In genomic region chr11:86066606-86067229, GRCh38 we compare ENCODE assay signal across 9 cellular contexts. TPM values are rescaled to one million over a fixed set of nuclear protein-coding genes. Genes with fewer than 3 reads are reported as not detected.
DNase-seq lines count a peak whose midpoint lies in the region; ATAC-seq, FAIRE-seq and TF ChIP-seq lines count a peak whose summit lies in the region.
"Had no signal": no experiment of that assay in that cellular context is flagged by ENCODE, and none has a peak within 500 bp of the region (broad histone marks: within the 10 kb centered on the region; RNA-seq: fewer than 3 reads in every experiment).

No MANE protein-coding gene starts in this region.

- no peaks in the 10 kb centered on the region for H3K27me3 Mint-ChIP-seq in activated CD4-positive, alpha-beta T cell treated with anti-CD3 and anti-CD28 coated beads, Interleukin-2, amount 10 ng/mL, durations not matched to agents 24 days and 14 days
- H3K27me3 Mint-ChIP-seq in astrocyte (ENCODE audit: low read depth, unreplicated experiment) = no peaks in the 10 kb centered on the region

- CTCF ChIA-PET in HepG2 (lab: Yijun Ruan, JAX; ENCODE audit: low intra/inter-chr PET ratio, low total read pairs) = no interaction called here

- peak overlapping the region; percentile 96 for H3K4me3 ChIP-seq in astrocyte (ENCODE audit: insufficient read depth, low read depth, low read length)
- peak overlapping the region; percentile 82 to 99 (median 84); a peak in 5 of 6 replicates for H3K4me3 ChIP-seq in HepG2 (replicated peaks in 1 of 3; ENCODE audit: insufficient read depth in 1 of 3, low read depth in 2 of 3, low read length in 3 of 3)

- peak overlapping the region; percentile 86 for H3K4me2 ChIP-seq in astrocyte (ENCODE audit: low read length)
- H3K4me2 ChIP-seq in HepG2 (ENCODE audit: low read depth, low read length) = peak overlapping the region; percentile 72

- peaks cover 27% of the 10 kb centered on the region for H3K4me1 ChIP-seq in astrocyte (ENCODE audit: insufficient read depth, low read length)
- H3K4me1 ChIP-seq in HepG2 (ENCODE audit: insufficient read depth, low read length) = peaks cover 53% of the 10 kb centered on the region

- peak overlapping the region; percentile 100 for H3K27ac ChIP-seq in astrocyte (ENCODE audit: low read depth, low read length)
- peak overlapping the region; percentile 76 for H3K27ac ChIP-seq in HepG2 (ENCODE audit: extremely low read length, insufficient read depth, low read length)
- peak overlapping the region; percentile 87 for H3K27ac ChIP-seq in temporal lobe (ENCODE audit: low read depth, low read length)

- no peak for ATAC-seq in HepG2
- ATAC-seq: mucosa of descending colon had no signal

- H3K9ac ChIP-seq in astrocyte (ENCODE audit: low read length) (peak overlapping the region; percentile 97), HepG2 (ENCODE audit: insufficient read depth, low read depth, low read length) (peak overlapping the region; percentile 91)

- no peak for DNase-seq in activated CD4-positive, alpha-beta T cell treated with anti-CD3 and anti-CD28 coated beads, Interleukin-2, amount 10 ng/mL, durations not matched to agents 24 days and 14 days
- DNase-seq in activated CD4-positive, alpha-beta T cell treated with anti-CD3 and anti-CD28 coated beads for 1 hour = no peak
- DNase-seq in astrocyte (ENCODE audit: low read depth) (no peak), HepG2 (ENCODE audit: low spot score) (no peak), NCI-H446 treated with DMSO at 0.1 percent for 48 hours (lab: John Stamatoyannopoulos, UW) (no peak), CD1c-positive myeloid dendritic cell (ENCODE audit: extremely low spot score) (no peak), NCI-H2227 treated with DMSO at 0.1 percent for 48 hours (lab: John Stamatoyannopoulos, UW) (no peak)

- POLR2A ChIA-PET in HepG2 (lab: Yijun Ruan, JAX) = interaction anchor here (1.2 to 1.6 kb wide), 2 partner anchors 127 to 419 kb away, joined by 3 to 4 read pairs; partner anchors contain the start of gene TMEM126A

- TF ChIP-seq CTCF in astrocyte (IDR thresholded peaks at IDR 0.05; ENCODE audit: insufficient read depth, low read depth, low read length) = no peak
- TF ChIP-seq CTCF in HepG2 (CRISPR knock-in tag; IDR thresholded peaks at IDR 0.05) = no peak

- no peak overlapping the region for H2AFZ ChIP-seq in astrocyte (ENCODE audit: low read depth, low read length)
- H2AFZ ChIP-seq in HepG2 (ENCODE audit: low read length) = no peak overlapping the region

- in situ Hi-C loops in HepG2 (cut with HindIII; ENCODE audit: extremely low pct_ligation_motif_present, low pct_unique_long_range_greater_than_20kb) = no loop called here

- H3K9me3 Mint-ChIP-seq in activated CD4-positive, alpha-beta T cell treated with anti-CD3 and anti-CD28 coated beads, Interleukin-2, amount 10 ng/mL, durations not matched to agents 24 days and 14 days = peaks cover 4% of the 10 kb centered on the region
- H3K9me3 Mint-ChIP-seq in astrocyte (ENCODE audit: unreplicated experiment) = no peaks in the 10 kb centered on the region

- H3K36me3 Mint-ChIP-seq in activated CD4-positive, alpha-beta T cell treated with anti-CD3 and anti-CD28 coated beads, Interleukin-2, amount 10 ng/mL, durations not matched to agents 24 days and 14 days (ENCODE audit: low read depth) = peaks cover 34% of the 10 kb centered on the region
- no peaks in the 10 kb centered on the region for H3K36me3 Mint-ChIP-seq in astrocyte (ENCODE audit: low read depth, unreplicated experiment)

- FAIRE-seq in astrocyte (lab: Jason Lieb, UNC) (no peak), HepG2 (lab: Jason Lieb, UNC) (no peak)

- H3K27ac Mint-ChIP-seq in activated CD4-positive, alpha-beta T cell treated with anti-CD3 and anti-CD28 coated beads, Interleukin-2, amount 10 ng/mL, durations not matched to agents 24 days and 14 days = peak overlapping the region; percentile 97
- peak overlapping the region; percentile 99 for H3K27ac Mint-ChIP-seq in astrocyte (ENCODE audit: unreplicated experiment)

- intact Hi-C loops in activated CD4-positive, alpha-beta T cell treated with anti-CD3 and anti-CD28 coated beads, Interleukin-2, amount 10 ng/mL, durations not matched to agents 24 days and 14 days (cut with micrococcal nuclease) = loop anchor here (1.0 to 10.0 kb wide), 5 partner anchors 19 to 402 kb away; partner anchors contain the start of gene CREBZF
- intact Hi-C loops in HepG2 (cut with micrococcal nuclease; ENCODE audit: unreplicated experiment) = loop anchor here (1.0 to 10.0 kb wide), 4 partner anchors 24 to 442 kb away; partner anchors contain the start of genes DLG2 and TMEM126B

- H3K27me3 ChIP-seq in astrocyte (ENCODE audit: insufficient read depth, low read length) (no peaks in the 10 kb centered on the region), HepG2 (ENCODE audit: control insufficient read depth in 1 of 2, insufficient read depth in 2 of 2, low read length in 2 of 2) (peaks cover 0 to 5% of the 10 kb centered on the region in 2 experiments; a peak in 1 of 5 replicates)

- WGBS in HepG2 (ENCODE audit: low lambda C conversion rate) = 2% methylated on average over 7 of the region's 7 CpGs

- H4K20me1 ChIP-seq in astrocyte (ENCODE audit: insufficient read depth, low read length) (peaks cover 66% of the 10 kb centered on the region), HepG2 (ENCODE audit: insufficient read depth, low read length) (peaks cover 58% of the 10 kb centered on the region)

- peak overlapping the region; percentile 100 for H3K4me3 Mint-ChIP-seq in activated CD4-positive, alpha-beta T cell treated with anti-CD3 and anti-CD28 coated beads, Interleukin-2, amount 10 ng/mL, durations not matched to agents 24 days and 14 days
- peak overlapping the region; percentile 97 for H3K4me3 Mint-ChIP-seq in astrocyte (ENCODE audit: unreplicated experiment)

- peaks cover 72% of the 10 kb centered on the region for H3K79me2 ChIP-seq in astrocyte (ENCODE audit: insufficient read depth, low read length)
- H3K79me2 ChIP-seq in HepG2 (ENCODE audit: insufficient read depth, low read length) = peaks cover 69% of the 10 kb centered on the region

- H3K36me3 ChIP-seq in astrocyte (ENCODE audit: insufficient read depth, low read length) = no peaks in the 10 kb centered on the region
- no peaks in the 10 kb centered on the region for H3K36me3 ChIP-seq in HepG2 (replicated peaks in 1 of 2; ENCODE audit: control insufficient read depth in 1 of 2, insufficient read depth in 2 of 2, low read length in 2 of 2)

- BruUV-seq in HepG2 (replicated peaks; lab: Mats Ljungman, UMichigan) = no TSS peak

- TF ChIP-seq EP300 in HepG2 (IDR thresholded peaks at IDR 0.05; ENCODE audit: low read depth in 2 of 2, low read length in 2 of 2) = no peak
- no peak for TF ChIP-seq EP300 in HepG2 (CRISPR knock-in tag; IDR thresholded peaks at IDR 0.05; ENCODE audit: borderline replicate concordance)

- no peak for TF ChIP-seq RAD21 in HepG2 (CRISPR knock-in tag; IDR thresholded peaks at IDR 0.05)

- no peak for TF ChIP-seq POLR2A in HepG2 (IDR thresholded peaks at IDR 0.05; ENCODE audit: insufficient read depth in 1 of 2, low read depth in 2 of 2, low read length in 2 of 2)

- H3K4me1 Mint-ChIP-seq in activated CD4-positive, alpha-beta T cell treated with anti-CD3 and anti-CD28 coated beads, Interleukin-2, amount 10 ng/mL, durations not matched to agents 24 days and 14 days = peaks cover 46% of the 10 kb centered on the region
- peaks cover 28% of the 10 kb centered on the region for H3K4me1 Mint-ChIP-seq in astrocyte (ENCODE audit: low read depth, unreplicated experiment)

- H3K9me3 ChIP-seq in astrocyte (ENCODE audit: insufficient read depth, low read depth, low read length) (no peaks in the 10 kb centered on the region), HepG2 (ENCODE audit: low read length) (no peaks in the 10 kb centered on the region)
- H3K9me3 ChIP-seq: mucosa of descending colon had no signal

TF ChIP-seq in HepG2, 621 proteins besides CTCF, POLR2A, EP300 and RAD21 (continues in another document):
- TF ChIP-seq ARID3A (IDR thresholded peaks at IDR 0.05; ENCODE audit: low read depth, low read length) = no peak

RNA-seq across cellular contexts. Expression of gene PICALM, which starts 2.2 kb away (rescaled TPM):
- 141 and 156 TPM in 2 replicates for total RNA-seq in activated CD4-positive, alpha-beta T cell treated with anti-CD3 and anti-CD28 coated beads, Interleukin-2, amount 10 ng/mL, durations not matched to agents 24 days and 14 days
- total RNA-seq in astrocyte (254 and 260 TPM in 2 replicates), HepG2 (2016; rRNA removed; fragmentation: Illumina TruSeq; extraction: Trizol) (97.6 and 122 TPM in 2 replicates), temporal lobe (676 TPM)
- 185 and 210 TPM in 2 replicates for total RNA-seq in HepG2 (2016; cell fraction: cytosol; rRNA removed; fragmentation: Illumina TruSeq; extraction: Trizol; ENCODE audit: low read depth)
- 99.5 and 114 TPM in 2 replicates for total RNA-seq in HepG2 (2016; cell fraction: insoluble cytoplasmic fraction; rRNA removed; fragmentation: Illumina TruSeq; extraction: Trizol)
- total RNA-seq in HepG2 (2016; cell fraction: membrane; rRNA removed; fragmentation: Illumina TruSeq; extraction: Trizol) = 78.0 and 99.1 TPM in 2 replicates
- total RNA-seq in HepG2 (2016; cell fraction: nucleus; rRNA removed; fragmentation: Illumina TruSeq; extraction: Trizol) = 105 and 121 TPM in 2 replicates
- 148 and 154 TPM in 2 replicates for polyA plus RNA-seq in HepG2 (2011; rRNA removed)
- polyA plus RNA-seq in HepG2 (2011; cell fraction: cytosol; rRNA removed) = 71.2 and 106 TPM in 2 replicates
- 84.2 and 123 TPM in 2 replicates for polyA plus RNA-seq in HepG2 (2011; cell fraction: nucleus; rRNA removed)
- 83.5 and 95.3 TPM in 2 replicates for polyA plus RNA-seq in HepG2 (2012)
- polyA plus RNA-seq in HepG2 (2016; cell fraction: cytosol; fragmentation: Illumina TruSeq; extraction: Trizol; ENCODE audit: low read depth) = 4.3 and 4.7 TPM in 2 replicates
- polyA plus RNA-seq in HepG2 (2016; cell fraction: insoluble cytoplasmic fraction; fragmentation: Illumina TruSeq; extraction: Trizol; ENCODE audit: low read depth) = 105 and 110 TPM in 2 replicates
- 15.5 and 17.4 TPM in 2 replicates for polyA plus RNA-seq in HepG2 (2016; cell fraction: membrane; fragmentation: Illumina TruSeq; extraction: Trizol; ENCODE audit: low read depth)
- polyA plus RNA-seq in HepG2 (2016; cell fraction: nucleus; fragmentation: Illumina TruSeq; extraction: Trizol; ENCODE audit: insufficient read depth, low read depth) = 70.7 and 87.4 TPM in 2 replicates
- 247 and 783 TPM in 2 replicates for polyA minus RNA-seq in HepG2 (2011; rRNA and poly(A)+ RNA removed; ENCODE audit: low replicate concordance)
- 130 and 147 TPM in 2 replicates for polyA minus RNA-seq in HepG2 (2011; cell fraction: cytosol; rRNA and poly(A)+ RNA removed)
- 306 and 365 TPM in 2 replicates for polyA minus RNA-seq in HepG2 (2011; cell fraction: nucleus; rRNA and poly(A)+ RNA removed)
